Comparison of ENCODE assay signal across 12 cellular contexts in the genomic region with DNA sequence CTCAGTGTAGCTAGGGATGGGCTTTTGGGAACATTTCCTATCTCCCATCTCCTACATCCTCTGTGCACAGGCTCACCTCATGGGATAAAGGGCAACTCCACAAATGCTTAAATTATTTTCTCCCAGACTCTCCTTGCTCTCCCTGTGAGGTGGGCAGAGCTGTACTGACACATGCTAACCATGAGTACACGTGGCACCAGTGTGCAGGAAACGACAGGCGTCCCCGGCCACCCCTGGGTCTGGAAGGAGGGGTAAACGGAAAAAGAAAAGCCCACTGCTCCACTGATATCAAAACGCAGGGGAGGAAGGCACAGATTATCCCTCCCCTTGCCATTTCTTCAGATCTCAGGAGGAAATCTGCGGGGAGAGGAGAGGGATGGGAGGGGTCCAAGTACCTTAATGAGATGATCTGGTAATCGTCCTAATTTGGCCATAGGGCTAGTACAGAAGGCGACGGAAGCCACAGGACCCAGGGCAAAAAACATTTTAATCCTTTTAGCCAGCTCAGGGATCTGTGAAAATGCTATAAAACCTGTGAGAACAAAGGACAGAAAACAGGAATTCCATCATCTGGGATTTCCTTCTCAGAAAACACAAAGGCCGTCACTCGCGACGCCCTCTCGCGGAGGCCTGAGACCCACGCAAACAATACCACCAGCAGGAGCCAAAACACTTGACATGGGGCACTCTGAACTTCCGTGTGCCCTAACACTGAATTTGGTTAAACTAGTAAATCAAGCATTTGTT. TPM values are rescaled to one million over a fixed set of nuclear protein-coding genes. Genes with fewer than 3 reads are reported as not detected.
DNase-seq lines count a peak whose midpoint lies in the region; ATAC-seq and TF ChIP-seq lines count a peak whose summit lies in the region.
"Had no signal": no experiment of that assay in that cellular context is flagged by ENCODE, and none has a peak within 500 bp of the region (broad histone marks: within the 10 kb centered on the region; RNA-seq: fewer than 3 reads in every experiment).

No MANE protein-coding gene starts in this region.

- peaks cover 36% of the 10 kb centered on the region for H3K4me1 Mint-ChIP-seq in dendritic cell treated with granulocyte-macrophage colony-stimulating factor and Interleukin-4, amounts not matched to agents 40 ng/mL and 50 ng/mL, for 4 days (ENCODE audit: low read depth)
- peaks cover 5% of the 10 kb centered on the region for H3K4me1 Mint-ChIP-seq in activated naive CD4-positive, alpha-beta T cell treated with anti-CD3 and anti-CD28 coated beads for 36 hours (ENCODE audit: low read depth)

- H3K4me1 ChIP-seq in stomach, result peaks cover 0 to 10% (median 5%) of the 10 kb centered on the region in 4 donors
- no peaks in the 10 kb centered on the region for H3K4me1 ChIP-seq in OCI-LY7 (ENCODE audit: insufficient read depth, low read length, poor library complexity, severe bottlenecking)
- H3K4me1 ChIP-seq: SJSA1, thyroid gland had no signal

- H3K9me3 ChIP-seq in stomach (no peaks in the 10 kb centered on the region), OCI-LY7 (ENCODE audit: low read length) (no peaks in the 10 kb centered on the region)
- H3K9me3 ChIP-seq: SJSA1, thyroid gland had no signal

- H3K9me2 ChIP-seq in OCI-LY7 (ENCODE audit: insufficient read depth, low read length), result no peaks in the 10 kb centered on the region

- TF ChIP-seq CTCF in kidney epithelial cell (IDR thresholded peaks at IDR 0.05; ENCODE audit: insufficient read depth, low read length, poor library complexity, severe bottlenecking), result peak; percentile 28
- TF ChIP-seq CTCF in stomach (IDR thresholded peaks at IDR 0.05), result peak in 2 of 7 experiments; percentile 17 to 23
- no peak for TF ChIP-seq CTCF in OCI-LY7 (conservative IDR thresholded peaks at IDR 0.05; ENCODE audit: low read length)

- H3K36me3 ChIP-seq in kidney epithelial cell (ENCODE audit: control insufficient read depth, insufficient read depth, low read length) (no peaks in the 10 kb centered on the region), stomach (peaks cover 0 to 58% (median 39%) of the 10 kb centered on the region in 4 donors), OCI-LY7 (ENCODE audit: insufficient read depth, low read length) (no peaks in the 10 kb centered on the region)
- H3K36me3 ChIP-seq: SJSA1, thyroid gland had no signal

- H3K36me3 Mint-ChIP-seq in dendritic cell treated with granulocyte-macrophage colony-stimulating factor and Interleukin-4, amounts not matched to agents 40 ng/mL and 50 ng/mL, for 4 days (ENCODE audit: low read depth), result peaks cover 100% of the 10 kb centered on the region
- H3K36me3 Mint-ChIP-seq in activated naive CD4-positive, alpha-beta T cell treated with anti-CD3 and anti-CD28 coated beads for 36 hours (ENCODE audit: low read depth), result peaks cover 2% of the 10 kb centered on the region

- POLR2A ChIA-PET in OCI-LY7 (lab: Charles Lee), result interaction anchor here (0.6 kb wide), 1 partner anchor 1728 kb away, joined by 5 read pairs; no protein-coding TSS in a partner anchor

- TF ChIP-seq EP300 in stomach (IDR thresholded peaks at IDR 0.05), result no peak

- H3K27me3 ChIP-seq in kidney epithelial cell (ENCODE audit: control insufficient read depth, insufficient read depth, low read length), result no peaks in the 10 kb centered on the region
- H3K27me3 ChIP-seq in stomach, result no peaks in the 10 kb centered on the region
- H3K27me3 ChIP-seq: SJSA1, thyroid gland had no signal

- no peaks in the 10 kb centered on the region for H3K27me3 Mint-ChIP-seq in dendritic cell treated with granulocyte-macrophage colony-stimulating factor and Interleukin-4, amounts not matched to agents 40 ng/mL and 50 ng/mL, for 4 days
- H3K27me3 Mint-ChIP-seq in activated naive CD4-positive, alpha-beta T cell treated with anti-CD3 and anti-CD28 coated beads for 36 hours (ENCODE audit: low read depth), result no peaks in the 10 kb centered on the region

- H3K9me3 Mint-ChIP-seq in dendritic cell treated with granulocyte-macrophage colony-stimulating factor and Interleukin-4, amounts not matched to agents 40 ng/mL and 50 ng/mL, for 4 days, result peaks cover 10% of the 10 kb centered on the region
- no peaks in the 10 kb centered on the region for H3K9me3 Mint-ChIP-seq in activated naive CD4-positive, alpha-beta T cell treated with anti-CD3 and anti-CD28 coated beads for 36 hours

- no peaks in the 10 kb centered on the region for H4K20me1 ChIP-seq in OCI-LY7 (ENCODE audit: insufficient read depth, low read length)

- CTCF ChIA-PET in OCI-LY7 (lab: Charles Lee; ENCODE audit: unreplicated experiment), result no interaction called here
- CTCF ChIA-PET in activated naive CD4-positive, alpha-beta T cell treated with anti-CD3 and anti-CD28 coated beads for 36 hours (lab: Charles Lee), result interaction anchor here (0.6 to 1.4 kb wide), 2 partner anchors 10 to 25 kb away, joined by 4 to 6 read pairs; no protein-coding TSS in a partner anchor

- no peak overlapping the region for H3K4me2 ChIP-seq in OCI-LY7 (ENCODE audit: low read length)

- H3K79me2 ChIP-seq in OCI-LY7 (ENCODE audit: insufficient read depth, low read depth, low read length), result no peaks in the 10 kb centered on the region

- intact Hi-C loops in dendritic cell treated with granulocyte-macrophage colony-stimulating factor and Interleukin-4, amounts not matched to agents 40 ng/mL and 50 ng/mL, for 4 days (cut with micrococcal nuclease), result no loop called here
- intact Hi-C loops in stomach (cut with DNase I; ENCODE audit: low total_unique reads), result no loop called here
- intact Hi-C loops in OCI-LY7 (cut with micrococcal nuclease; ENCODE audit: unreplicated experiment), result no loop called here
- intact Hi-C loops in activated naive CD4-positive, alpha-beta T cell treated with anti-CD3 and anti-CD28 coated beads for 36 hours (cut with micrococcal nuclease), result no loop called here

- H3K27ac ChIP-seq in stomach (peak overlapping the region in 4 of 5 donors; percentile 15 to 60 (median 28)), OCI-LY7 (ENCODE audit: low read depth, low read length, poor library complexity, severe bottlenecking) (no peak overlapping the region)
- H3K27ac ChIP-seq: SJSA1 had no signal

- H2AFZ ChIP-seq in OCI-LY7 (ENCODE audit: low read length), result no peak overlapping the region

- peak overlapping the region; percentile 52 for H3K27ac Mint-ChIP-seq in dendritic cell treated with granulocyte-macrophage colony-stimulating factor and Interleukin-4, amounts not matched to agents 40 ng/mL and 50 ng/mL, for 4 days
- no peak overlapping the region for H3K27ac Mint-ChIP-seq in activated naive CD4-positive, alpha-beta T cell treated with anti-CD3 and anti-CD28 coated beads for 36 hours

- no peak for TF ChIP-seq POLR2A in stomach (IDR thresholded peaks at IDR 0.05)

- H3K4me3 Mint-ChIP-seq in dendritic cell treated with granulocyte-macrophage colony-stimulating factor and Interleukin-4, amounts not matched to agents 40 ng/mL and 50 ng/mL, for 4 days, result no peak overlapping the region
- H3K4me3 Mint-ChIP-seq in activated naive CD4-positive, alpha-beta T cell treated with anti-CD3 and anti-CD28 coated beads for 36 hours, result no peak overlapping the region

- WGBS in stomach, 5 donors, result 44 to 56% (median 53%) methylated on average over 18 of the region's 18 CpGs

- DNase-seq in NCI-H2227 (lab: John Stamatoyannopoulos, UW; ENCODE audit: unreplicated experiment), result peak; percentile 25
- DNase-seq in kidney epithelial cell (ENCODE audit: low read depth), result no peak
- DNase-seq in stomach, result no peak
- DNase-seq in OCI-LY7 (ENCODE audit: low spot score), result no peak
- no peak for DNase-seq in activated naive CD4-positive, alpha-beta T cell treated with anti-CD3 and anti-CD28 coated beads for 36 hours
- DNase-seq in D341Med (ENCODE audit: low spot score), result no peak
- DNase-seq: foreskin melanocyte had no signal

- ATAC-seq in HG02970 (IDR thresholded peaks at IDR 0.05; ENCODE audit: low FRiP score, unreplicated experiment), result no peak

- BruUV-seq in OCI-LY7 (replicated peaks; lab: Mats Ljungman, UMichigan), result no TSS peak

- H3K4me3 ChIP-seq in kidney epithelial cell (ENCODE audit: low read depth, low read length), result no peak overlapping the region
- no peak overlapping the region for H3K4me3 ChIP-seq in stomach
- H3K4me3 ChIP-seq in OCI-LY7 (ENCODE audit: low read depth, low read length, poor library complexity, severe bottlenecking), result no peak overlapping the region
- H3K4me3 ChIP-seq: SJSA1, skin epidermis, thyroid gland had no signal

RNA-seq across cellular contexts. Expression of a gene that starts 17.8 kb away (rescaled TPM):
- total RNA-seq in kidney epithelial cell, result 0.29 and 0.34 TPM in 2 replicates
- total RNA-seq in stomach, result 10 to 100 TPM in 1 of 5 donors, 1 to 10 TPM in 2, not detected in 2; 1.7 to 26.3 (median 5.7) TPM
- 1 to 10 TPM; 2.7 to 9.8 (median 5.0) TPM for polyA plus RNA-seq in stomach
- not detected in 2 replicates for total RNA-seq in OCI-LY7 (2014; rRNA removed; shearing (Covaris generic))
- total RNA-seq in OCI-LY7 (2022), result not detected in 2 replicates
- total RNA-seq in activated naive CD4-positive, alpha-beta T cell treated with anti-CD3 and anti-CD28 coated beads for 36 hours, result under 1 TPM; 0.12 to 0.22 TPM

RNA-seq across cellular contexts. Expression of a gene that starts 26.7 kb away (rescaled TPM):
- total RNA-seq in kidney epithelial cell, result 59.2 and 67.6 TPM in 2 replicates
- total RNA-seq in stomach, result 10 to 100 TPM in 4 of 5 donors, 1 to 10 TPM in 1; 1.8 to 65.9 (median 13.4) TPM
- polyA plus RNA-seq in stomach, result 10 to 100 TPM; 12.2 to 22.8 (median 12.6) TPM
- 8.9 and 11.7 TPM in 2 replicates for total RNA-seq in OCI-LY7 (2014; rRNA removed; shearing (Covaris generic))
- 19.0 and 19.4 TPM in 2 replicates for total RNA-seq in OCI-LY7 (2022)
- total RNA-seq in activated naive CD4-positive, alpha-beta T cell treated with anti-CD3 and anti-CD28 coated beads for 36 hours, result 10 to 100 TPM; 16.1 to 17.2 TPM
